ENCODE assay signal across 1 cellular context in the genomic region with DNA sequence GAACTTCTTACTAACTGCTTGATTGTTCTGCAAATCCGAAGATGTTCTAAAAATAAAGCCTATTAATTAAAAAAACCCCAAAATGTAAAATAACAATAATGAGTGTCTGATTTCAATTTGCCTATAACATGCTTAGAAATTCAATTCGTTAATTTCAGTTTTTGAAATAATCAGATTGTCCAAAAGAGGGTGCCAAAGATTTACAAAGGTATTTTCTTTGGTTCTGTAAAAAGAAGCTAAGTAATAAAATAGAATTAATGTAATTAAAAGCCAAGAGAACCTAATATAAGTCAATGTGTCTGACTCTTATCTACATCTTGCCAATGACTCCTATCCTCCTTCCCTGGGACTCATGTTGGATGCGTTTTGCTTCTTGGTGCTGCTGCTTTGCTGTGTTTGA.
TF ChIP-seq lines count a peak whose summit lies in the region.

No MANE protein-coding gene starts in this region.

TF ChIP-seq in GM23338, 12 proteins besides CTCF, POLR2A, EP300 and RAD21:
- TF ChIP-seq, protein P1, sequence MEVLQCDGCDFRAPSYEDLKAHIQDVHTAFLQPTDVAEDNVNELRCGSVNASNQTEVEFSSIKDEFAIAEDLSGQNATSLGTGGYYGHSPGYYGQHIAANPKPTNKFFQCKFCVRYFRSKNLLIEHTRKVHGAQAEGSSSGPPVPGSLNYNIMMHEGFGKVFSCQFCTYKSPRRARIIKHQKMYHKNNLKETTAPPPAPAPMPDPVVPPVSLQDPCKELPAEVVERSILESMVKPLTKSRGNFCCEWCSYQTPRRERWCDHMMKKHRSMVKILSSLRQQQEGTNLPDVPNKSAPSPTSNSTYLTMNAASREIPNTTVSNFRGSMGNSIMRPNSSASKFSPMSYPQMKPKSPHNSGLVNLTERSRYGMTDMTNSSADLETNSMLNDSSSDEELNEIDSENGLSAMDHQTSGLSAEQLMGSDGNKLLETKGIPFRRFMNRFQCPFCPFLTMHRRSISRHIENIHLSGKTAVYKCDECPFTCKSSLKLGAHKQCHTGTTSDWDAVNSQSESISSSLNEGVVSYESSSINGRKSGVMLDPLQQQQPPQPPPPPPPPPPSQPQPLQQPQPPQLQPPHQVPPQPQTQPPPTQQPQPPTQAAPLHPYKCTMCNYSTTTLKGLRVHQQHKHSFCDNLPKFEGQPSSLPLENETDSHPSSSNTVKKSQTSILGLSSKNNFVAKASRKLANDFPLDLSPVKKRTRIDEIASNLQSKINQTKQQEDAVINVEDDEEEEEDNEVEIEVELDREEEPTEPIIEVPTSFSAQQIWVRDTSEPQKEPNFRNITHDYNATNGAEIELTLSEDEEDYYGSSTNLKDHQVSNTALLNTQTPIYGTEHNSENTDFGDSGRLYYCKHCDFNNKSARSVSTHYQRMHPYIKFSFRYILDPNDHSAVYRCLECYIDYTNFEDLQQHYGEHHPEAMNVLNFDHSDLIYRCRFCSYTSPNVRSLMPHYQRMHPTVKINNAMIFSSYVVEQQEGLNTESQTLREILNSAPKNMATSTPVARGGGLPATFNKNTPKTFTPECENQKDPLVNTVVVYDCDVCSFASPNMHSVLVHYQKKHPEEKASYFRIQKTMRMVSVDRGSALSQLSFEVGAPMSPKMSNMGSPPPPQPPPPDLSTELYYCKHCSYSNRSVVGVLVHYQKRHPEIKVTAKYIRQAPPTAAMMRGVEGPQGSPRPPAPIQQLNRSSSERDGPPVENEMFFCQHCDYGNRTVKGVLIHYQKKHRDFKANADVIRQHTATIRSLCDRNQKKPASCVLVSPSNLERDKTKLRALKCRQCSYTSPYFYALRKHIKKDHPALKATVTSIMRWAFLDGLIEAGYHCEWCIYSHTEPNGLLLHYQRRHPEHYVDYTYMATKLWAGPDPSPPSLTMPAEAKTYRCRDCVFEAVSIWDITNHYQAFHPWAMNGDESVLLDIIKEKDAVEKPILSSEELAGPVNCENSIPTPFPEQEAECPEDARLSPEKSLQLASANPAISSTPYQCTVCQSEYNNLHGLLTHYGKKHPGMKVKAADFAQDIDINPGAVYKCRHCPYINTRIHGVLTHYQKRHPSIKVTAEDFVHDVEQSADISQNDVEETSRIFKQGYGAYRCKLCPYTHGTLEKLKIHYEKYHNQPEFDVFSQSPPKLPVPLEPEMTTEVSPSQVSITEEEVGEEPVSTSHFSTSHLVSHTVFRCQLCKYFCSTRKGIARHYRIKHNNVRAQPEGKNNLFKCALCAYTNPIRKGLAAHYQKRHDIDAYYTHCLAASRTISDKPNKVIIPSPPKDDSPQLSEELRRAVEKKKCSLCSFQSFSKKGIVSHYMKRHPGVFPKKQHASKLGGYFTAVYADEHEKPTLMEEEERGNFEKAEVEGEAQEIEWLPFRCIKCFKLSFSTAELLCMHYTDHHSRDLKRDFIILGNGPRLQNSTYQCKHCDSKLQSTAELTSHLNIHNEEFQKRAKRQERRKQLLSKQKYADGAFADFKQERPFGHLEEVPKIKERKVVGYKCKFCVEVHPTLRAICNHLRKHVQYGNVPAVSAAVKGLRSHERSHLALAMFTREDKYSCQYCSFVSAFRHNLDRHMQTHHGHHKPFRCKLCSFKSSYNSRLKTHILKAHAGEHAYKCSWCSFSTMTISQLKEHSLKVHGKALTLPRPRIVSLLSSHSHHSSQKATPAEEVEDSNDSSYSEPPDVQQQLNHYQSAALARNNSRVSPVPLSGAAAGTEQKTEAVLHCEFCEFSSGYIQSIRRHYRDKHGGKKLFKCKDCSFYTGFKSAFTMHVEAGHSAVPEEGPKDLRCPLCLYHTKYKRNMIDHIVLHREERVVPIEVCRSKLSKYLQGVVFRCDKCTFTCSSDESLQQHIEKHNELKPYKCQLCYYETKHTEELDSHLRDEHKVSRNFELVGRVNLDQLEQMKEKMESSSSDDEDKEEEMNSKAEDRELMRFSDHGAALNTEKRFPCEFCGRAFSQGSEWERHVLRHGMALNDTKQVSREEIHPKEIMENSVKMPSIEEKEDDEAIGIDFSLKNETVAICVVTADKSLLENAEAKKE (CRISPR knock-in tag; IDR thresholded peaks at IDR 0.05): no peak
- TF ChIP-seq EZH2phosphoT487 (IDR thresholded peaks at IDR 0.05; ENCODE audit: unreplicated experiment) (no peak), ZNF331 (CRISPR knock-in tag; IDR thresholded peaks at IDR 0.05; ENCODE audit: low read depth) (no peak), ZNF114 (CRISPR knock-in tag; IDR thresholded peaks at IDR 0.05) (no peak), CREB1 (CRISPR knock-in tag; IDR thresholded peaks at IDR 0.05; ENCODE audit: low read depth) (no peak), JUNB (IDR thresholded peaks at IDR 0.05; ENCODE audit: unreplicated experiment) (no peak), NANOG (IDR thresholded peaks at IDR 0.05; ENCODE audit: borderline replicate concordance) (no peak), STAT1 (IDR thresholded peaks at IDR 0.05; ENCODE audit: unreplicated experiment) (no peak), POLR2AphosphoS5 (IDR thresholded peaks at IDR 0.05; ENCODE audit: low read depth) (no peak), EZH2 (IDR thresholded peaks at IDR 0.05; ENCODE audit: low read depth, unreplicated experiment) (no peak)
- TF ChIP-seq, protein P2, sequence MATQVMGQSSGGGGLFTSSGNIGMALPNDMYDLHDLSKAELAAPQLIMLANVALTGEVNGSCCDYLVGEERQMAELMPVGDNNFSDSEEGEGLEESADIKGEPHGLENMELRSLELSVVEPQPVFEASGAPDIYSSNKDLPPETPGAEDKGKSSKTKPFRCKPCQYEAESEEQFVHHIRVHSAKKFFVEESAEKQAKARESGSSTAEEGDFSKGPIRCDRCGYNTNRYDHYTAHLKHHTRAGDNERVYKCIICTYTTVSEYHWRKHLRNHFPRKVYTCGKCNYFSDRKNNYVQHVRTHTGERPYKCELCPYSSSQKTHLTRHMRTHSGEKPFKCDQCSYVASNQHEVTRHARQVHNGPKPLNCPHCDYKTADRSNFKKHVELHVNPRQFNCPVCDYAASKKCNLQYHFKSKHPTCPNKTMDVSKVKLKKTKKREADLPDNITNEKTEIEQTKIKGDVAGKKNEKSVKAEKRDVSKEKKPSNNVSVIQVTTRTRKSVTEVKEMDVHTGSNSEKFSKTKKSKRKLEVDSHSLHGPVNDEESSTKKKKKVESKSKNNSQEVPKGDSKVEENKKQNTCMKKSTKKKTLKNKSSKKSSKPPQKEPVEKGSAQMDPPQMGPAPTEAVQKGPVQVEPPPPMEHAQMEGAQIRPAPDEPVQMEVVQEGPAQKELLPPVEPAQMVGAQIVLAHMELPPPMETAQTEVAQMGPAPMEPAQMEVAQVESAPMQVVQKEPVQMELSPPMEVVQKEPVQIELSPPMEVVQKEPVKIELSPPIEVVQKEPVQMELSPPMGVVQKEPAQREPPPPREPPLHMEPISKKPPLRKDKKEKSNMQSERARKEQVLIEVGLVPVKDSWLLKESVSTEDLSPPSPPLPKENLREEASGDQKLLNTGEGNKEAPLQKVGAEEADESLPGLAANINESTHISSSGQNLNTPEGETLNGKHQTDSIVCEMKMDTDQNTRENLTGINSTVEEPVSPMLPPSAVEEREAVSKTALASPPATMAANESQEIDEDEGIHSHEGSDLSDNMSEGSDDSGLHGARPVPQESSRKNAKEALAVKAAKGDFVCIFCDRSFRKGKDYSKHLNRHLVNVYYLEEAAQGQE (IDR thresholded peaks at IDR 0.05; ENCODE audit: unreplicated experiment): no peak
- TF ChIP-seq, protein P3, sequence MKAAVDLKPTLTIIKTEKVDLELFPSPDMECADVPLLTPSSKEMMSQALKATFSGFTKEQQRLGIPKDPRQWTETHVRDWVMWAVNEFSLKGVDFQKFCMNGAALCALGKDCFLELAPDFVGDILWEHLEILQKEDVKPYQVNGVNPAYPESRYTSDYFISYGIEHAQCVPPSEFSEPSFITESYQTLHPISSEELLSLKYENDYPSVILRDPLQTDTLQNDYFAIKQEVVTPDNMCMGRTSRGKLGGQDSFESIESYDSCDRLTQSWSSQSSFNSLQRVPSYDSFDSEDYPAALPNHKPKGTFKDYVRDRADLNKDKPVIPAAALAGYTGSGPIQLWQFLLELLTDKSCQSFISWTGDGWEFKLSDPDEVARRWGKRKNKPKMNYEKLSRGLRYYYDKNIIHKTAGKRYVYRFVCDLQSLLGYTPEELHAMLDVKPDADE (IDR thresholded peaks at IDR 0.05): no peak
TF ChIP-seq in GM23338: peak in this region for 0.
